ENCODE assay signal across 2 cellular contexts in the genomic region with DNA sequence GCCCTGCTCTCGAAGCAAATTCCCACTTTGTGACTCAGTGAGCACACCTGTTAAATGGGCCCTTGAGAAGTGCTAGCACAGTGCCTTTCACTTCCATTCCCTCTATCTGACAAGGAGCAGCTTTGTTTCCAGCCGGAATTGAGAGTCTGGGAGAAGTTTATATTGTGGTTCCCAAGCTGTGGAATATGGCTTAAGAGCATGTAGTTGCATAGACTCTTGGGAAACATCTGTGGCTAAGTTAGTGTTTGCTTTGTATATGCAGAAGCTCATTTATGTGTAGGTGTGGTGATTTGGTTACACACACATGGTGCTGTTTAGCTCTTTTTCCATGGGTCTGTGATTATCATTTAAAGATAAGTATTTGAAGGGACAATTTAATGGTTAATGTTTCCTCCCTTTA.
TF ChIP-seq lines count a peak whose summit lies in the region.

No MANE protein-coding gene starts in this region.

TF ChIP-seq in IMR-90, 13 proteins besides CTCF, POLR2A, EP300 and RAD21:
- TF ChIP-seq NFE2L2 (IDR thresholded peaks at IDR 0.05; ENCODE audit: low read depth, low read length) = no peak

TF ChIP-seq in K562, 482 proteins besides CTCF, POLR2A, EP300 and RAD21:
- no peak for TF ChIP-seq NCOA6 (IDR thresholded peaks at IDR 0.05)
- TF ChIP-seq RBM25 (IDR thresholded peaks at IDR 0.05; ENCODE audit: low read depth, low read length, severe bottlenecking) = peak; percentile 49
